Comparison of ENCODE assay signal across 11 cellular contexts in genomic region chr14:93186461-93186860, GRCh38. TPM values are rescaled to one million over a fixed set of nuclear protein-coding genes. Genes with fewer than 3 reads are reported as not detected.
DNase-seq lines count a peak whose midpoint lies in the region; ATAC-seq and TF ChIP-seq lines count a peak whose summit lies in the region.
"Had no signal": no experiment of that assay in that cellular context is flagged by ENCODE, and none has a peak within 500 bp of the region (broad histone marks: within the 10 kb centered on the region; RNA-seq: fewer than 3 reads in every experiment).

No MANE protein-coding gene starts in this region.

- H3K4me3 ChIP-seq in BLaER1 = peak overlapping the region; percentile 95; the same call in 1 of the 2 replicates
- H3K4me3 ChIP-seq in GM23248 = no peak overlapping the region
- H3K4me3 ChIP-seq in lower lobe of right lung = peak overlapping the region; percentile 97
- no peak overlapping the region for H3K4me3 ChIP-seq in transverse colon
- H3K4me3 ChIP-seq in foreskin fibroblast (ENCODE audit: low read depth in 1 of 2, low read length in 2 of 2) = no peak overlapping the region

- H3F3A ChIP-seq in GM23248 (ENCODE audit: insufficient read depth) = peaks cover 5% of the 10 kb centered on the region; the same call in 1 of the 2 replicates

- H3K27me3 ChIP-seq in BLaER1 (no peaks in the 10 kb centered on the region), GM23248 (replicated peaks; ENCODE audit: insufficient read depth) (no peaks in the 10 kb centered on the region), lower lobe of right lung (ENCODE audit: low read depth) (no peaks in the 10 kb centered on the region), transverse colon (no peaks in the 10 kb centered on the region)

- H3K9me3 Mint-ChIP-seq in activated CD4-positive, alpha-beta memory T cell treated with anti-CD3 and anti-CD28 coated beads, Interleukin-2, amount 10 ng/mL, durations not matched to agents 7 days and 5 days = no peaks in the 10 kb centered on the region

- 82 to 89% methylated on average over 6 of the region's 6 CpGs for WGBS in GM23248 (ENCODE audit: low coverage in 1 of 2, low lambda C conversion rate in 2 of 2, missing lambda C conversion rate in 2 of 2), 2 experiments
- 69 to 79% methylated on average over 5 to 6 of the region's 6 CpGs for WGBS in transverse colon (ENCODE audit: low coverage in 1 of 2), 2 donors

- peak overlapping the region; percentile 48 for H3K4me3 Mint-ChIP-seq in activated CD4-positive, alpha-beta memory T cell treated with anti-CD3 and anti-CD28 coated beads, Interleukin-2, amount 10 ng/mL, durations not matched to agents 7 days and 5 days

- TF ChIP-seq EP300 in transverse colon (IDR thresholded peaks at IDR 0.05; ENCODE audit: low read depth) = no peak

- no peak for DNase-seq in GM23248
- DNase-seq in activated CD4-positive, alpha-beta memory T cell treated with anti-CD3 and anti-CD28 coated beads, Interleukin-2, amount 10 ng/mL, durations not matched to agents 7 days and 5 days = no peak
- DNase-seq in lower lobe of right lung = no peak
- DNase-seq in transverse colon = no peak
- DNase-seq in left colon = no peak
- DNase-seq in foreskin fibroblast = no peak
- no peak for DNase-seq in NCI-H2171 (lab: John Stamatoyannopoulos, UW)
- DNase-seq: DMS79, head of caudate nucleus, WERI-Rb-1 had no signal

- ATAC-seq in lower lobe of right lung = no peak
- no peak for ATAC-seq in left colon

- H3K4me1 ChIP-seq in BLaER1 (peaks cover 35% of the 10 kb centered on the region), GM23248 (ENCODE audit: insufficient read depth) (peaks cover 13% of the 10 kb centered on the region), lower lobe of right lung (peaks cover 32% of the 10 kb centered on the region), transverse colon (peaks cover 16 to 29% (median 17%) of the 10 kb centered on the region in 4 donors)

- H3K4me1 Mint-ChIP-seq in activated CD4-positive, alpha-beta memory T cell treated with anti-CD3 and anti-CD28 coated beads, Interleukin-2, amount 10 ng/mL, durations not matched to agents 7 days and 5 days = peaks cover 36% of the 10 kb centered on the region

- intact Hi-C loops in lower lobe of right lung (cut with DNase I) = no loop called here
- intact Hi-C loops in transverse colon (cut with DNase I; ENCODE audit: low total_unique reads) = no loop called here
- intact Hi-C loops in left colon (cut with DNase I, micrococcal nuclease) = no loop called here

- H4K20me1 ChIP-seq in BLaER1 (peaks cover 19% of the 10 kb centered on the region), GM23248 (ENCODE audit: insufficient read depth) (no peaks in the 10 kb centered on the region)

- H3K36me3 Mint-ChIP-seq in activated CD4-positive, alpha-beta memory T cell treated with anti-CD3 and anti-CD28 coated beads, Interleukin-2, amount 10 ng/mL, durations not matched to agents 7 days and 5 days (ENCODE audit: low read depth) = peaks cover 25% of the 10 kb centered on the region

- H3K9me3 ChIP-seq in BLaER1 (no peaks in the 10 kb centered on the region), GM23248 (ENCODE audit: low read depth) (no peaks in the 10 kb centered on the region), lower lobe of right lung (no peaks in the 10 kb centered on the region), transverse colon (no peaks in the 10 kb centered on the region)

- H3K27me3 Mint-ChIP-seq in activated CD4-positive, alpha-beta memory T cell treated with anti-CD3 and anti-CD28 coated beads, Interleukin-2, amount 10 ng/mL, durations not matched to agents 7 days and 5 days = no peaks in the 10 kb centered on the region

- TF ChIP-seq CTCF in lower lobe of right lung (IDR thresholded peaks at IDR 0.05) = no peak
- TF ChIP-seq CTCF in transverse colon (IDR thresholded peaks at IDR 0.05) = no peak
- no peak for TF ChIP-seq CTCF in foreskin fibroblast (IDR thresholded peaks at IDR 0.05; ENCODE audit: low read depth, low read length)

- H3K27ac Mint-ChIP-seq in activated CD4-positive, alpha-beta memory T cell treated with anti-CD3 and anti-CD28 coated beads, Interleukin-2, amount 10 ng/mL, durations not matched to agents 7 days and 5 days = no peak overlapping the region

- in situ Hi-C loops in GM23248 (cut with MboI) = no loop called here
- in situ Hi-C loops in transverse colon (cut with MboI; ENCODE audit: low pct_ligation_motif_present in 1 of 4, low pct_unique_long_range_greater_than_20kb in 1 of 4, low sequenced_read_pairs in 3 of 4) = no loop called here

- no peak overlapping the region for H2AFZ ChIP-seq in GM23248

- H3K36me3 ChIP-seq in BLaER1 = peaks cover 40% of the 10 kb centered on the region
- H3K36me3 ChIP-seq in GM23248 (ENCODE audit: low read depth) = peaks cover 5% of the 10 kb centered on the region; the same call in 1 of the 2 replicates
- peaks cover 47% of the 10 kb centered on the region for H3K36me3 ChIP-seq in lower lobe of right lung
- no peaks in the 10 kb centered on the region for H3K36me3 ChIP-seq in transverse colon

- no peak overlapping the region for H3K27ac ChIP-seq in BLaER1
- no peak overlapping the region for H3K27ac ChIP-seq in GM23248
- peak overlapping the region; percentile 18 for H3K27ac ChIP-seq in lower lobe of right lung
- peak overlapping the region in 2 of 4 donors; percentile 94 to 95 for H3K27ac ChIP-seq in transverse colon
- H3K27ac ChIP-seq: WERI-Rb-1 had no signal

- H3K79me2 ChIP-seq in GM23248 (ENCODE audit: insufficient read depth) = peaks cover 38% of the 10 kb centered on the region

- CTCF ChIA-PET in activated CD4-positive, alpha-beta memory T cell treated with anti-CD3 and anti-CD28 coated beads, Interleukin-2, amount 10 ng/mL, durations not matched to agents 7 days and 5 days (lab: Charles Lee) = interaction anchor here (1.3 to 1.5 kb wide), 3 partner anchors 11 to 33 kb away, joined by 3 to 7 read pairs (median 4); partner anchors contain the start of gene GON7

- no peak for TF ChIP-seq POLR2A in transverse colon (IDR thresholded peaks at IDR 0.05)

- H3K4me2 ChIP-seq in BLaER1 (peak overlapping the region; percentile 73), GM23248 (ENCODE audit: unreplicated experiment) (no peak overlapping the region)

- H3K9me2 ChIP-seq in GM23248 (ENCODE audit: insufficient read depth) = no peaks in the 10 kb centered on the region

- POLR2A ChIA-PET in activated CD4-positive, alpha-beta memory T cell treated with anti-CD3 and anti-CD28 coated beads, Interleukin-2, amount 10 ng/mL, durations not matched to agents 7 days and 5 days (lab: Charles Lee) = interaction anchor here (8.4 kb wide), 1 partner anchor 19 kb away, joined by 136 read pairs; the partner anchor contains the start of genes GON7 and UBR7

- H3K9ac ChIP-seq in BLaER1 = peak overlapping the region; percentile 93
- H3K9ac ChIP-seq in GM23248 = 0 out of 2 replicates have a peak overlapping the region, but pooled peaks have one; percentile 96

RNA-seq across cellular contexts. Expression of gene LYSET, which starts 1.3 kb away (rescaled TPM):
- total RNA-seq in GM23248 (2014; rRNA removed; shearing (Covaris generic)) = 6.2 and 7.7 TPM in 2 replicates
- polyA plus RNA-seq in GM23248 (2016; fragmentation: Nextera tagmentation; extraction: Ambion mirVana) = 18.5 and 18.7 TPM in 2 replicates
- total RNA-seq in activated CD4-positive, alpha-beta memory T cell treated with anti-CD3 and anti-CD28 coated beads, Interleukin-2, amount 10 ng/mL, durations not matched to agents 7 days and 5 days = 1 to 10 TPM; 7.4 to 8.3 TPM
- total RNA-seq in lower lobe of right lung (43.9 TPM), transverse colon (10 to 100 TPM in 1 of 4 donors, 1 to 10 TPM in 2, not detected in 1; 3.7 to 21.7 (median 9.1) TPM), left colon (10 to 100 TPM; 30.0 to 32.0 TPM)

RNA-seq across cellular contexts. Expression of gene MOAP1, which starts 1.8 kb away (rescaled TPM):
- total RNA-seq in GM23248 (2014; rRNA removed; shearing (Covaris generic)) = 17.5 and 18.3 TPM in 2 replicates
- polyA plus RNA-seq in GM23248 (2016; fragmentation: Nextera tagmentation; extraction: Ambion mirVana) = 9.8 and 11.8 TPM in 2 replicates
- 10 to 100 TPM; 23.1 to 24.6 TPM for total RNA-seq in activated CD4-positive, alpha-beta memory T cell treated with anti-CD3 and anti-CD28 coated beads, Interleukin-2, amount 10 ng/mL, durations not matched to agents 7 days and 5 days
- 30.3 TPM for total RNA-seq in lower lobe of right lung
- 10 to 100 TPM in 2 of 4 donors, 1 to 10 TPM in 2; 2.2 to 28.1 (median 12.3) TPM for total RNA-seq in transverse colon
- total RNA-seq in left colon = 10 to 100 TPM; 17.8 to 20.0 TPM

RNA-seq across cellular contexts. Expression of gene GON7, which starts 20.4 kb away (rescaled TPM):
- 13.2 and 16.5 TPM in 2 replicates for total RNA-seq in GM23248 (2014; rRNA removed; shearing (Covaris generic))
- polyA plus RNA-seq in GM23248 (2016; fragmentation: Nextera tagmentation; extraction: Ambion mirVana) = 18.3 and 19.0 TPM in 2 replicates
- 10 to 100 TPM; 16.0 to 18.2 TPM for total RNA-seq in activated CD4-positive, alpha-beta memory T cell treated with anti-CD3 and anti-CD28 coated beads, Interleukin-2, amount 10 ng/mL, durations not matched to agents 7 days and 5 days
- total RNA-seq in lower lobe of right lung (12.9 TPM), transverse colon (10 to 100 TPM in 2 of 4 donors, 1 to 10 TPM in 2; 4.5 to 29.4 (median 13.6) TPM), left colon (10 to 100 TPM; 17.8 to 21.3 TPM)

RNA-seq across cellular contexts. Expression of gene UBR7, which starts 20.6 kb away (rescaled TPM):
- total RNA-seq in GM23248 (2014; rRNA removed; shearing (Covaris generic)) = 28.7 and 42.9 TPM in 2 replicates
- 23.8 and 24.0 TPM in 2 replicates for polyA plus RNA-seq in GM23248 (2016; fragmentation: Nextera tagmentation; extraction: Ambion mirVana)
- total RNA-seq in activated CD4-positive, alpha-beta memory T cell treated with anti-CD3 and anti-CD28 coated beads, Interleukin-2, amount 10 ng/mL, durations not matched to agents 7 days and 5 days = 10 to 100 TPM; 43.5 to 47.7 TPM
- total RNA-seq in lower lobe of right lung = 14.5 TPM
- total RNA-seq in transverse colon = 10 to 100 TPM; 19.1 to 76.4 (median 23.8) TPM
- 10 to 100 TPM; 22.9 to 24.0 TPM for total RNA-seq in left colon

Comparison
In these comparisons a context has a peak if more than half of its experiments do, and no peak if none do; other contexts are left out.
1. H3K4me3 ChIP-seq: peak in BLaER1 (single experiment) and lower lobe of right lung (single experiment); none in GM23248 (single experiment), transverse colon (0 of 4) and foreskin fibroblast (0 of 2).